15 cellular contexts compared by ENCODE assay signal in genomic region chr18:78722959-78723706, GRCh38.
"Had no signal": no experiment of that assay in that cellular context is flagged by ENCODE, and none has a peak within 500 bp of the region (broad histone marks: within the 10 kb centered on the region; RNA-seq: fewer than 3 reads in every experiment).

No MANE protein-coding gene starts in this region.

- ATAC-seq: body of pancreas; foreskin keratinocyte; left lobe of liver; stimulated activated naive CD8-positive, alpha-beta T cell treated with anti-CD3 and anti-CD28 coated beads, Interleukin-15, amount 100 ng/mL, for 72 hours had no signal

- H3K27me3 ChIP-seq: body of pancreas, foreskin keratinocyte, transverse colon had no signal

- H3K36me3 ChIP-seq: adrenal gland, transverse colon had no signal

- H3K4me1 ChIP-seq: adrenal gland, foreskin keratinocyte, transverse colon had no signal

- H3K9me3 ChIP-seq: adrenal gland, body of pancreas, transverse colon had no signal

- H3K27ac ChIP-seq: adrenal gland, foreskin keratinocyte, transverse colon had no signal

- H3K4me3 ChIP-seq: adrenal gland, body of pancreas, transverse colon had no signal

- DNase-seq: activated CD4-positive, alpha-beta T cell treated with anti-CD3 and anti-CD28 coated beads, Interleukin-2, amount 10 ng/mL, durations not matched to agents 7 days and 5 days; activated CD4-positive, CD25-positive, alpha-beta regulatory T cell; activated CD8-positive, alpha-beta memory T cell treated with anti-CD3 and anti-CD28 coated beads for 24 hours; activated naive CD4-positive, alpha-beta T cell treated with anti-CD3 and anti-CD28 coated beads, Interleukin-2, amount 50 U/mL, for 16 hours; adrenal gland; body of pancreas; cerebellar nuclear complex; foreskin keratinocyte; mesenchymal stem cell; nephron progenitor cell; stimulated activated CD4-positive, alpha-beta T cell treated with anti-CD3 and anti-CD28 coated beads, Interleukin-4, amount 100 ng/mL, for 4 hours; stimulated activated naive CD8-positive, alpha-beta T cell treated with anti-CD3 and anti-CD28 coated beads, Interleukin-15, amount 100 ng/mL, for 72 hours; T-helper 1 cell; transverse colon had no signal
